Comparison of ENCODE assay signal across 1 cellular context in genomic region chr19:45643024-45643926, GRCh38.
TF ChIP-seq lines count a peak whose summit lies in the region.

No MANE protein-coding gene starts in this region.

TF ChIP-seq in HepG2, 621 proteins besides CTCF, POLR2A, EP300 and RAD21 (continued from another document and continues in another):
- TF ChIP-seq, protein P1, sequence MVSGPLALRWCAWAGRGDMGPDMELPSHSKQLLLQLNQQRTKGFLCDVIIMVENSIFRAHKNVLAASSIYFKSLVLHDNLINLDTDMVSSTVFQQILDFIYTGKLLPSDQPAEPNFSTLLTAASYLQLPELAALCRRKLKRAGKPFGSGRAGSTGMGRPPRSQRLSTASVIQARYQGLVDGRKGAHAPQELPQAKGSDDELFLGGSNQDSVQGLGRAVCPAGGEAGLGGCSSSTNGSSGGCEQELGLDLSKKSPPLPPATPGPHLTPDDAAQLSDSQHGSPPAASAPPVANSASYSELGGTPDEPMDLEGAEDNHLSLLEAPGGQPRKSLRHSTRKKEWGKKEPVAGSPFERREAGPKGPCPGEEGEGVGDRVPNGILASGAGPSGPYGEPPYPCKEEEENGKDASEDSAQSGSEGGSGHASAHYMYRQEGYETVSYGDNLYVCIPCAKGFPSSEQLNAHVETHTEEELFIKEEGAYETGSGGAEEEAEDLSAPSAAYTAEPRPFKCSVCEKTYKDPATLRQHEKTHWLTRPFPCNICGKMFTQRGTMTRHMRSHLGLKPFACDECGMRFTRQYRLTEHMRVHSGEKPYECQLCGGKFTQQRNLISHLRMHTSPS (CRISPR knock-in tag; IDR thresholded peaks at IDR 0.05; ENCODE audit: low read depth): no peak
- TF ChIP-seq TFDP1 (CRISPR knock-in tag; IDR thresholded peaks at IDR 0.05; ENCODE audit: borderline replicate concordance) (no peak), SALL1 (CRISPR knock-in tag; IDR thresholded peaks at IDR 0.05) (no peak; the same call in none of the 2 replicates), GATA4 (IDR thresholded peaks at IDR 0.05; ENCODE audit: borderline replicate concordance, low read depth) (no peak), ZNF251 (CRISPR knock-in tag; IDR thresholded peaks at IDR 0.05) (no peak), SMAD3 (CRISPR knock-in tag; IDR thresholded peaks at IDR 0.05) (no peak), ZFY (CRISPR knock-in tag; IDR thresholded peaks at IDR 0.05) (no peak), ATRX (CRISPR knock-in tag; IDR thresholded peaks at IDR 0.05; ENCODE audit: borderline replicate concordance) (no peak), ATAD3A (CRISPR knock-in tag; IDR thresholded peaks at IDR 0.05) (no peak), WIZ (CRISPR knock-in tag; IDR thresholded peaks at IDR 0.05) (no peak), SMC3 (IDR thresholded peaks at IDR 0.05; ENCODE audit: low read length) (peak; percentile 56; the same call in 1 of the 2 replicates), ATF1 (CRISPR knock-in tag; IDR thresholded peaks at IDR 0.05) (no peak), ZNF318 (CRISPR knock-in tag; IDR thresholded peaks at IDR 0.05) (no peak), ZFP91 (CRISPR knock-in tag; IDR thresholded peaks at IDR 0.05; ENCODE audit: borderline replicate concordance) (no peak; the same call in 1 of the 2 replicates), ZNF570 (CRISPR knock-in tag; IDR thresholded peaks at IDR 0.05; ENCODE audit: borderline replicate concordance) (no peak), ZMYM4 (CRISPR knock-in tag; IDR thresholded peaks at IDR 0.05) (0 out of 2 replicates have a peak, but pooled peaks have one; percentile 25), ZNF780A (CRISPR knock-in tag; IDR thresholded peaks at IDR 0.05) (no peak), NFYB (CRISPR knock-in tag; IDR thresholded peaks at IDR 0.05) (0 out of 2 replicates have a peak, but pooled peaks have one; percentile 23), PLSCR1 (CRISPR knock-in tag; IDR thresholded peaks at IDR 0.05; ENCODE audit: borderline replicate concordance) (no peak), MIXL1 (CRISPR knock-in tag; IDR thresholded peaks at IDR 0.05) (no peak), ZNF710 (CRISPR knock-in tag; IDR thresholded peaks at IDR 0.05; ENCODE audit: borderline replicate concordance) (no peak), NRL (CRISPR knock-in tag; IDR thresholded peaks at IDR 0.05; ENCODE audit: borderline replicate concordance) (no peak), YEATS4 (CRISPR knock-in tag; IDR thresholded peaks at IDR 0.05; ENCODE audit: borderline replicate concordance) (no peak), ZNF503 (CRISPR knock-in tag; IDR thresholded peaks at IDR 0.05) (no peak)
- TF ChIP-seq, protein P2, sequence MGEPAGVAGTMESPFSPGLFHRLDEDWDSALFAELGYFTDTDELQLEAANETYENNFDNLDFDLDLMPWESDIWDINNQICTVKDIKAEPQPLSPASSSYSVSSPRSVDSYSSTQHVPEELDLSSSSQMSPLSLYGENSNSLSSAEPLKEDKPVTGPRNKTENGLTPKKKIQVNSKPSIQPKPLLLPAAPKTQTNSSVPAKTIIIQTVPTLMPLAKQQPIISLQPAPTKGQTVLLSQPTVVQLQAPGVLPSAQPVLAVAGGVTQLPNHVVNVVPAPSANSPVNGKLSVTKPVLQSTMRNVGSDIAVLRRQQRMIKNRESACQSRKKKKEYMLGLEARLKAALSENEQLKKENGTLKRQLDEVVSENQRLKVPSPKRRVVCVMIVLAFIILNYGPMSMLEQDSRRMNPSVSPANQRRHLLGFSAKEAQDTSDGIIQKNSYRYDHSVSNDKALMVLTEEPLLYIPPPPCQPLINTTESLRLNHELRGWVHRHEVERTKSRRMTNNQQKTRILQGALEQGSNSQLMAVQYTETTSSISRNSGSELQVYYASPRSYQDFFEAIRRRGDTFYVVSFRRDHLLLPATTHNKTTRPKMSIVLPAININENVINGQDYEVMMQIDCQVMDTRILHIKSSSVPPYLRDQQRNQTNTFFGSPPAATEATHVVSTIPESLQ (CRISPR knock-in tag; conservative IDR thresholded peaks at IDR 0.05): no peak
- TF ChIP-seq, protein P3, sequence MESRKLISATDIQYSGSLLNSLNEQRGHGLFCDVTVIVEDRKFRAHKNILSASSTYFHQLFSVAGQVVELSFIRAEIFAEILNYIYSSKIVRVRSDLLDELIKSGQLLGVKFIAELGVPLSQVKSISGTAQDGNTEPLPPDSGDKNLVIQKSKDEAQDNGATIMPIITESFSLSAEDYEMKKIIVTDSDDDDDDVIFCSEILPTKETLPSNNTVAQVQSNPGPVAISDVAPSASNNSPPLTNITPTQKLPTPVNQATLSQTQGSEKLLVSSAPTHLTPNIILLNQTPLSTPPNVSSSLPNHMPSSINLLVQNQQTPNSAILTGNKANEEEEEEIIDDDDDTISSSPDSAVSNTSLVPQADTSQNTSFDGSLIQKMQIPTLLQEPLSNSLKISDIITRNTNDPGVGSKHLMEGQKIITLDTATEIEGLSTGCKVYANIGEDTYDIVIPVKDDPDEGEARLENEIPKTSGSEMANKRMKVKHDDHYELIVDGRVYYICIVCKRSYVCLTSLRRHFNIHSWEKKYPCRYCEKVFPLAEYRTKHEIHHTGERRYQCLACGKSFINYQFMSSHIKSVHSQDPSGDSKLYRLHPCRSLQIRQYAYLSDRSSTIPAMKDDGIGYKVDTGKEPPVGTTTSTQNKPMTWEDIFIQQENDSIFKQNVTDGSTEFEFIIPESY (CRISPR knock-in tag; IDR thresholded peaks at IDR 0.05): peak; percentile 43; the same call in 1 of the 2 replicates
- TF ChIP-seq, protein P4, sequence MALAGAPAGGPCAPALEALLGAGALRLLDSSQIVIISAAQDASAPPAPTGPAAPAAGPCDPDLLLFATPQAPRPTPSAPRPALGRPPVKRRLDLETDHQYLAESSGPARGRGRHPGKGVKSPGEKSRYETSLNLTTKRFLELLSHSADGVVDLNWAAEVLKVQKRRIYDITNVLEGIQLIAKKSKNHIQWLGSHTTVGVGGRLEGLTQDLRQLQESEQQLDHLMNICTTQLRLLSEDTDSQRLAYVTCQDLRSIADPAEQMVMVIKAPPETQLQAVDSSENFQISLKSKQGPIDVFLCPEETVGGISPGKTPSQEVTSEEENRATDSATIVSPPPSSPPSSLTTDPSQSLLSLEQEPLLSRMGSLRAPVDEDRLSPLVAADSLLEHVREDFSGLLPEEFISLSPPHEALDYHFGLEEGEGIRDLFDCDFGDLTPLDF (CRISPR knock-in tag; IDR thresholded peaks at IDR 0.05): no peak
- TF ChIP-seq, protein P5, sequence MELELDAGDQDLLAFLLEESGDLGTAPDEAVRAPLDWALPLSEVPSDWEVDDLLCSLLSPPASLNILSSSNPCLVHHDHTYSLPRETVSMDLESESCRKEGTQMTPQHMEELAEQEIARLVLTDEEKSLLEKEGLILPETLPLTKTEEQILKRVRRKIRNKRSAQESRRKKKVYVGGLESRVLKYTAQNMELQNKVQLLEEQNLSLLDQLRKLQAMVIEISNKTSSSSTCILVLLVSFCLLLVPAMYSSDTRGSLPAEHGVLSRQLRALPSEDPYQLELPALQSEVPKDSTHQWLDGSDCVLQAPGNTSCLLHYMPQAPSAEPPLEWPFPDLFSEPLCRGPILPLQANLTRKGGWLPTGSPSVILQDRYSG (CRISPR knock-in tag; IDR thresholded peaks at IDR 0.05): no peak
